ENCODE assay signal across 11 cellular contexts in the genomic region with DNA sequence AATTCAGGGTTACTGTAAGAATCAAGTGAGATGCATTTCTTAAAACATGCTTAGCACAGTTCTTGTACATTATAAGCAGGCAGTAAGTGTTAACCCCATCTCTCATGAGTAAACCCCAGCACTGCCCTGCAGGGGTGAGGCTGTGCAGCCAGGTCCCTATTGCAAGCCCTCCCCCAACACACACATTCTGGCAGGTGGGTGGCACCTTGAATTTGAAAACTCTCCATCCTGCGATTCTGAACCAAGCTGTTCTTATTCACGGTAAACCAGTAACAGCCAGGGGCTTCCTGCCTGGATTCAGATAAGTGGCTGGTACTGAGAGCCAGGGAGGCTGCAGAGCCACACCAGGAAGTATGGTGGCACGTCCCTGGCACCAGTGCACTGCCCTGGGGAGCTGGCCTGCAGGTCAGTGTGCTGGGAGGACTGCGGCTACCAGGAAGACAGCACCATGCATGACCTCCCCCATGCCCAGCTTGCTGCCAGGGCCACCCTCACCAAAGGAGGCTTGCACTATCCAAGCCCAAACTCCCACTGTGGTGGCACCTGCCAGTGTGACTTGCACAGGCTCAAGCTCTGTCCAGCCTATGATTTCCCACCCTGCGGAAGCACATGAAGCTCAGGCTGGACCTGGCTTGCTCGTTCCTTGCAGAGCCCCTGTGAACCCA.
A peak's percentile ranks its signal among the peaks of the same experiment; 100 is the strongest.
DNase-seq lines count a peak whose midpoint lies in the region; ATAC-seq, FAIRE-seq and TF ChIP-seq lines count a peak whose summit lies in the region.
"Had no signal": no experiment of that assay in that cellular context is flagged by ENCODE, and none has a peak within 500 bp of the region (broad histone marks: within the 10 kb centered on the region; RNA-seq: fewer than 3 reads in every experiment).

No MANE protein-coding gene starts in this region.

- no peaks in the 10 kb centered on the region for H3F3A ChIP-seq in GM23338 (replicated peaks; ENCODE audit: low read depth)

- H3K4me3 Mint-ChIP-seq in T-helper 17 cell (peak overlapping the region; percentile 99), immature natural killer cell (peak overlapping the region in 3 of 5 donors; percentile 25 to 93 (median 93)), GM23338 (no peak overlapping the region)

- H2AFZ ChIP-seq in GM23338, result no peak overlapping the region

- no peaks in the 10 kb centered on the region for H3K27me3 Mint-ChIP-seq in T-helper 17 cell
- H3K27me3 Mint-ChIP-seq in immature natural killer cell (ENCODE audit: low read depth in 3 of 3), result peaks cover 0 to 6% (median 2%) of the 10 kb centered on the region in 3 donors
- H3K27me3 Mint-ChIP-seq in GM23338 (ENCODE audit: insufficient read depth, low read depth, poor library complexity), result peaks cover 2% of the 10 kb centered on the region

- H3K4me1 Mint-ChIP-seq in T-helper 17 cell (peaks cover 72% of the 10 kb centered on the region), immature natural killer cell (peaks cover 50 to 54% of the 10 kb centered on the region in 2 donors), GM23338 (no peaks in the 10 kb centered on the region)

- H3K27ac Mint-ChIP-seq in T-helper 17 cell, result peak overlapping the region; percentile 100
- H3K27ac Mint-ChIP-seq in immature natural killer cell, result peak overlapping the region in 5 of 6 donors; percentile 55 to 99 (median 98)
- no peak overlapping the region for H3K27ac Mint-ChIP-seq in GM23338

- ATAC-seq in T-helper 17 cell, result no peak
- ATAC-seq in HG03378 (IDR thresholded peaks at IDR 0.05; ENCODE audit: unreplicated experiment), result no peak
- ATAC-seq in GM23338, result no peak

- DNase-seq in stimulated activated CD4-positive, alpha-beta T cell treated with anti-CD3 and anti-CD28 coated beads, Interleukin-1b, Interleukin-23, amount 100 ng/mL, for 48 hours, result peak; percentile 46
- DNase-seq in stimulated activated CD4-positive, alpha-beta T cell treated with anti-CD3 and anti-CD28 coated beads, Interleukin-2, amount 100 ng/mL, for 24 hours, result no peak
- DNase-seq in T-helper 17 cell (no peak), immature natural killer cell (no peak), H54 (ENCODE audit: insufficient read length, low spot score) (no peak), GM23338 (ENCODE audit: low spot score) (no peak)
- DNase-seq: NCI-H1436 treated with DMSO at 0.1 percent for 48 hours; retina; stimulated activated CD4-positive, alpha-beta T cell treated with anti-CD3 and anti-CD28 coated beads, Interleukin-4, amount 100 ng/mL, for 4 hours; stimulated activated naive CD4-positive, alpha-beta T cell treated with Interleukin-2 at 50 U/mL for 16 hours had no signal

- H3K4me2 ChIP-seq in GM23338, result no peak overlapping the region

- no peak overlapping the region for H3K4me3 ChIP-seq in GM23338

- no peaks in the 10 kb centered on the region for H3K36me3 ChIP-seq in GM23338 (ENCODE audit: insufficient read depth)

- no peaks in the 10 kb centered on the region for H3K27me3 ChIP-seq in GM23338 (ENCODE audit: insufficient read depth)

- no peaks in the 10 kb centered on the region for H3K9me3 ChIP-seq in T-helper 17 cell (ENCODE audit: control insufficient read depth, low read length, poor library complexity, severe bottlenecking)

- TF ChIP-seq POLR2A in H54 (IDR thresholded peaks at IDR 0.05; ENCODE audit: low read depth, low read length), result no peak

- H3K36me3 Mint-ChIP-seq in T-helper 17 cell (ENCODE audit: low read depth), result peaks cover 2% of the 10 kb centered on the region
- H3K36me3 Mint-ChIP-seq in immature natural killer cell, result peaks cover 2 to 10% (median 4%) of the 10 kb centered on the region in 3 donors
- H3K36me3 Mint-ChIP-seq in GM23338 (ENCODE audit: low read depth), result no peaks in the 10 kb centered on the region

- no peaks in the 10 kb centered on the region for H3K79me2 ChIP-seq in GM23338 (replicated peaks; ENCODE audit: insufficient read depth)

- FAIRE-seq in H54 (lab: Jason Lieb, UNC), result no peak

- H3K9me3 Mint-ChIP-seq in immature natural killer cell (no peaks in the 10 kb centered on the region), GM23338 (no peaks in the 10 kb centered on the region)

- no peak overlapping the region for H3K27ac ChIP-seq in GM23338 (ENCODE audit: low read depth)

- TF ChIP-seq CTCF in GM23338 (conservative IDR thresholded peaks at IDR 0.05; ENCODE audit: low read depth in 2 of 2), result no peak

- no peaks in the 10 kb centered on the region for H4K20me1 ChIP-seq in GM23338 (replicated peaks; ENCODE audit: insufficient read depth)

- no peaks in the 10 kb centered on the region for H3K4me1 ChIP-seq in GM23338 (ENCODE audit: insufficient read depth)

- H3K9me2 ChIP-seq in GM23338 (ENCODE audit: insufficient read depth), result no peaks in the 10 kb centered on the region

TF ChIP-seq in GM23338, 12 proteins besides CTCF, POLR2A, EP300 and RAD21:
- TF ChIP-seq NANOG (IDR thresholded peaks at IDR 0.05; ENCODE audit: borderline replicate concordance) (no peak), EZH2 (IDR thresholded peaks at IDR 0.05; ENCODE audit: low read depth, unreplicated experiment) (no peak), STAT1 (IDR thresholded peaks at IDR 0.05; ENCODE audit: unreplicated experiment) (no peak), POLR2AphosphoS5 (IDR thresholded peaks at IDR 0.05; ENCODE audit: low read depth) (no peak), CREB1 (CRISPR knock-in tag; IDR thresholded peaks at IDR 0.05; ENCODE audit: low read depth) (no peak), JUNB (IDR thresholded peaks at IDR 0.05; ENCODE audit: unreplicated experiment) (no peak)
- TF ChIP-seq, protein P1, sequence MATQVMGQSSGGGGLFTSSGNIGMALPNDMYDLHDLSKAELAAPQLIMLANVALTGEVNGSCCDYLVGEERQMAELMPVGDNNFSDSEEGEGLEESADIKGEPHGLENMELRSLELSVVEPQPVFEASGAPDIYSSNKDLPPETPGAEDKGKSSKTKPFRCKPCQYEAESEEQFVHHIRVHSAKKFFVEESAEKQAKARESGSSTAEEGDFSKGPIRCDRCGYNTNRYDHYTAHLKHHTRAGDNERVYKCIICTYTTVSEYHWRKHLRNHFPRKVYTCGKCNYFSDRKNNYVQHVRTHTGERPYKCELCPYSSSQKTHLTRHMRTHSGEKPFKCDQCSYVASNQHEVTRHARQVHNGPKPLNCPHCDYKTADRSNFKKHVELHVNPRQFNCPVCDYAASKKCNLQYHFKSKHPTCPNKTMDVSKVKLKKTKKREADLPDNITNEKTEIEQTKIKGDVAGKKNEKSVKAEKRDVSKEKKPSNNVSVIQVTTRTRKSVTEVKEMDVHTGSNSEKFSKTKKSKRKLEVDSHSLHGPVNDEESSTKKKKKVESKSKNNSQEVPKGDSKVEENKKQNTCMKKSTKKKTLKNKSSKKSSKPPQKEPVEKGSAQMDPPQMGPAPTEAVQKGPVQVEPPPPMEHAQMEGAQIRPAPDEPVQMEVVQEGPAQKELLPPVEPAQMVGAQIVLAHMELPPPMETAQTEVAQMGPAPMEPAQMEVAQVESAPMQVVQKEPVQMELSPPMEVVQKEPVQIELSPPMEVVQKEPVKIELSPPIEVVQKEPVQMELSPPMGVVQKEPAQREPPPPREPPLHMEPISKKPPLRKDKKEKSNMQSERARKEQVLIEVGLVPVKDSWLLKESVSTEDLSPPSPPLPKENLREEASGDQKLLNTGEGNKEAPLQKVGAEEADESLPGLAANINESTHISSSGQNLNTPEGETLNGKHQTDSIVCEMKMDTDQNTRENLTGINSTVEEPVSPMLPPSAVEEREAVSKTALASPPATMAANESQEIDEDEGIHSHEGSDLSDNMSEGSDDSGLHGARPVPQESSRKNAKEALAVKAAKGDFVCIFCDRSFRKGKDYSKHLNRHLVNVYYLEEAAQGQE (IDR thresholded peaks at IDR 0.05; ENCODE audit: unreplicated experiment), result no peak
- TF ChIP-seq, protein P2, sequence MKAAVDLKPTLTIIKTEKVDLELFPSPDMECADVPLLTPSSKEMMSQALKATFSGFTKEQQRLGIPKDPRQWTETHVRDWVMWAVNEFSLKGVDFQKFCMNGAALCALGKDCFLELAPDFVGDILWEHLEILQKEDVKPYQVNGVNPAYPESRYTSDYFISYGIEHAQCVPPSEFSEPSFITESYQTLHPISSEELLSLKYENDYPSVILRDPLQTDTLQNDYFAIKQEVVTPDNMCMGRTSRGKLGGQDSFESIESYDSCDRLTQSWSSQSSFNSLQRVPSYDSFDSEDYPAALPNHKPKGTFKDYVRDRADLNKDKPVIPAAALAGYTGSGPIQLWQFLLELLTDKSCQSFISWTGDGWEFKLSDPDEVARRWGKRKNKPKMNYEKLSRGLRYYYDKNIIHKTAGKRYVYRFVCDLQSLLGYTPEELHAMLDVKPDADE (IDR thresholded peaks at IDR 0.05), result no peak
TF ChIP-seq in GM23338: peak in this region for 0.
